ENCODE assay signal across 21 cellular contexts in the genomic region with DNA sequence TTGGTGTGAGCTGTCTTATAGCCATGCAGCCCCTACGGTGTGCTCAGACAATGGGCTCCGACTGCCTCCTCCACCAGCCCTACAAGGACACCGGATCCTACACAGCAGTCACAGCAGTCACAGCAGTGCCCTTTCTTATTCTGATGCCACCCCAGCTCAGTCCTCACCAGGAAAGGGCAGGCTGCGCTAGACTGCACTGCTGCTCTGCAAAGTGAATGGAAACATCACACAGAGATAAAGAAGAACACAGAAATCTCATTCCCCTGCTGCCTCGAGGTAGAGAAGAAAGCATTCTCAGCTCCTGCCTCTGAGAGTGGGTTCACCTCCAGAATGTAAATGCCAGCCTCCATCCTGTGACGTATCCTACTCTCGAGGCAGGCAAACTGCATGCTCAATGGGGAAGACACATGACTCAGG.
A peak's percentile ranks its signal among the peaks of the same experiment; 100 is the strongest.
DNase-seq lines count a peak whose midpoint lies in the region; ATAC-seq lines count a peak whose summit lies in the region.
"Had no signal": no experiment of that assay in that cellular context is flagged by ENCODE, and none has a peak within 500 bp of the region (broad histone marks: within the 10 kb centered on the region; RNA-seq: fewer than 3 reads in every experiment).

No MANE protein-coding gene starts in this region.

- no peaks in the 10 kb centered on the region for H3K4me1 Mint-ChIP-seq in activated naive CD4-positive, alpha-beta T cell treated with anti-CD3 and anti-CD28 coated beads, Interleukin-2, amount 10 ng/mL, durations not matched to agents 7 days and 5 days
- no peaks in the 10 kb centered on the region for H3K4me1 Mint-ChIP-seq in activated CD4-positive, alpha-beta T cell treated with anti-CD3 and anti-CD28 coated beads, Interleukin-2, amount 10 ng/mL, durations not matched to agents 7 days and 5 days
- H3K4me1 Mint-ChIP-seq: B cell; CD8-positive, alpha-beta memory T cell; stimulated activated naive B cell treated with anti-CD40 and anti-IgM and Interleukin-4, amounts not matched to agents 10 μg/mL and 1 μg/mL and 100 μg/mL, for 72 hours had no signal

- H3K36me3 ChIP-seq in iPS-20b (ENCODE audit: insufficient read depth, low read depth, low read length): no peaks in the 10 kb centered on the region

- peaks cover 15% of the 10 kb centered on the region for H3K4me1 ChIP-seq in iPS-20b (ENCODE audit: insufficient read depth, low read length)

- CTCF ChIA-PET in activated naive CD4-positive, alpha-beta T cell treated with anti-CD3 and anti-CD28 coated beads, Interleukin-2, amount 10 ng/mL, durations not matched to agents 7 days and 5 days (lab: Charles Lee): interaction anchor here (1.2 kb wide), 1 partner anchor 76 kb away, joined by 3 read pairs; no protein-coding TSS in a partner anchor
- CTCF ChIA-PET in activated CD4-positive, alpha-beta T cell treated with anti-CD3 and anti-CD28 coated beads, Interleukin-2, amount 10 ng/mL, durations not matched to agents 7 days and 5 days (lab: Charles Lee): no interaction called here

- H3K9me3 ChIP-seq in iPS-20b (ENCODE audit: insufficient read depth, low read depth, low read length): no peaks in the 10 kb centered on the region

- H3K27ac Mint-ChIP-seq in activated naive CD4-positive, alpha-beta T cell treated with anti-CD3 and anti-CD28 coated beads, Interleukin-2, amount 10 ng/mL, durations not matched to agents 7 days and 5 days: peak overlapping the region; percentile 31
- no peak overlapping the region for H3K27ac Mint-ChIP-seq in activated naive CD4-positive, alpha-beta T cell treated with anti-CD3 and anti-CD28 coated beads, Interleukin-2, amount 50 U/mL, for 72 hours
- no peak overlapping the region for H3K27ac Mint-ChIP-seq in activated CD4-positive, alpha-beta T cell treated with anti-CD3 and anti-CD28 coated beads, Interleukin-2, amount 10 ng/mL, durations not matched to agents 7 days and 5 days
- H3K27ac Mint-ChIP-seq: B cell; stimulated activated naive B cell treated with anti-CD40 and anti-IgM and Interleukin-4, amounts not matched to agents 10 μg/mL and 1 μg/mL and 100 μg/mL, for 72 hours had no signal

- H3K4me3 ChIP-seq in iPS-20b (ENCODE audit: low read length): 0 out of 2 replicates have a peak overlapping the region, but pooled peaks have one; percentile 40

- no peak overlapping the region for H3K4me3 Mint-ChIP-seq in activated naive CD4-positive, alpha-beta T cell treated with anti-CD3 and anti-CD28 coated beads, Interleukin-2, amount 10 ng/mL, durations not matched to agents 7 days and 5 days
- no peak overlapping the region for H3K4me3 Mint-ChIP-seq in activated CD4-positive, alpha-beta T cell treated with anti-CD3 and anti-CD28 coated beads, Interleukin-2, amount 10 ng/mL, durations not matched to agents 7 days and 5 days
- H3K4me3 Mint-ChIP-seq: B cell; CD8-positive, alpha-beta memory T cell; neural crest cell; stimulated activated naive B cell treated with anti-CD40 and anti-IgM and Interleukin-4, amounts not matched to agents 10 μg/mL and 1 μg/mL and 100 μg/mL, for 72 hours had no signal

- no peak overlapping the region for H3K27ac ChIP-seq in caudate nucleus (ENCODE audit: low read depth, low read length)
- peak overlapping the region; percentile 48 for H3K27ac ChIP-seq in iPS-20b (ENCODE audit: low read length)

- intact Hi-C loops in Right ventricle myocardium inferior (cut with DNase I) (no loop called here), left ventricle myocardium superior (cut with micrococcal nuclease) (no loop called here)

- no peaks in the 10 kb centered on the region for H3K9me3 Mint-ChIP-seq in activated naive CD4-positive, alpha-beta T cell treated with anti-CD3 and anti-CD28 coated beads, Interleukin-2, amount 10 ng/mL, durations not matched to agents 7 days and 5 days
- H3K9me3 Mint-ChIP-seq in activated naive CD4-positive, alpha-beta T cell treated with anti-CD3 and anti-CD28 coated beads, Interleukin-2, amount 50 U/mL, for 72 hours: no peaks in the 10 kb centered on the region
- H3K9me3 Mint-ChIP-seq in activated CD4-positive, alpha-beta T cell treated with anti-CD3 and anti-CD28 coated beads, Interleukin-2, amount 10 ng/mL, durations not matched to agents 7 days and 5 days: peaks cover 2% of the 10 kb centered on the region
- H3K9me3 Mint-ChIP-seq: CD8-positive, alpha-beta memory T cell; neural crest cell had no signal

- H3K9ac ChIP-seq in iPS-20b (ENCODE audit: low read depth, low read length): no peak overlapping the region

- H3K27me3 ChIP-seq in iPS-20b (ENCODE audit: insufficient read depth, low read length): no peaks in the 10 kb centered on the region

- peaks cover 8% of the 10 kb centered on the region for H3K27me3 Mint-ChIP-seq in activated naive CD4-positive, alpha-beta T cell treated with anti-CD3 and anti-CD28 coated beads, Interleukin-2, amount 10 ng/mL, durations not matched to agents 7 days and 5 days
- H3K27me3 Mint-ChIP-seq in activated CD4-positive, alpha-beta T cell treated with anti-CD3 and anti-CD28 coated beads, Interleukin-2, amount 10 ng/mL, durations not matched to agents 7 days and 5 days: peaks cover 12% of the 10 kb centered on the region

- no peaks in the 10 kb centered on the region for H3K36me3 Mint-ChIP-seq in activated naive CD4-positive, alpha-beta T cell treated with anti-CD3 and anti-CD28 coated beads, Interleukin-2, amount 10 ng/mL, durations not matched to agents 7 days and 5 days
- H3K36me3 Mint-ChIP-seq in activated naive CD4-positive, alpha-beta T cell treated with anti-CD3 and anti-CD28 coated beads, Interleukin-2, amount 50 U/mL, for 72 hours: no peaks in the 10 kb centered on the region
- no peaks in the 10 kb centered on the region for H3K36me3 Mint-ChIP-seq in activated CD4-positive, alpha-beta T cell treated with anti-CD3 and anti-CD28 coated beads, Interleukin-2, amount 10 ng/mL, durations not matched to agents 7 days and 5 days (ENCODE audit: low read depth)
- H3K36me3 Mint-ChIP-seq: CD8-positive, alpha-beta memory T cell; stimulated activated naive B cell treated with anti-CD40 and anti-IgM and Interleukin-4, amounts not matched to agents 10 μg/mL and 1 μg/mL and 100 μg/mL, for 72 hours had no signal

- ATAC-seq in activated naive CD4-positive, alpha-beta T cell treated with anti-CD3 and anti-CD28 coated beads, Interleukin-2, amount 50 U/mL, for 72 hours: no peak
- ATAC-seq in Right ventricle myocardium inferior (no peak), left ventricle myocardium superior (no peak)
- ATAC-seq: left cardiac atrium; stimulated activated naive B cell treated with anti-CD40 and anti-IgM and Interleukin-4, amounts not matched to agents 10 μg/mL and 1 μg/mL and 100 μg/mL, for 72 hours had no signal

- POLR2A ChIA-PET in activated CD4-positive, alpha-beta T cell treated with anti-CD3 and anti-CD28 coated beads, Interleukin-2, amount 10 ng/mL, durations not matched to agents 7 days and 5 days (lab: Charles Lee): no interaction called here

- DNase-seq in activated naive CD4-positive, alpha-beta T cell treated with anti-CD3 and anti-CD28 coated beads, Interleukin-2, amount 10 ng/mL, durations not matched to agents 7 days and 5 days: no peak
- DNase-seq in activated naive CD4-positive, alpha-beta T cell treated with anti-CD3 and anti-CD28 coated beads, Interleukin-2, amount 50 U/mL, for 72 hours (ENCODE audit: low spot score in 2 of 2): no peak
- DNase-seq in caudate nucleus (lab: John Stamatoyannopoulos, UW): peak in 34 of 61 donors; percentile 6 to 86 (median 38)
- no peak for DNase-seq in activated CD4-positive, alpha-beta T cell treated with anti-CD3 and anti-CD28 coated beads, Interleukin-2, amount 10 ng/mL, durations not matched to agents 7 days and 5 days
- DNase-seq in Right ventricle myocardium inferior (ENCODE audit: missing footprints): no peak
- no peak for DNase-seq in left ventricle myocardium superior
- no peak for DNase-seq in GM19238 (ENCODE audit: insufficient read length, low spot score)
- DNase-seq: activated CD4-positive, alpha-beta T cell treated with anti-CD3 and anti-CD28 coated beads for 4 hours; activated effector memory CD4-positive, alpha-beta T cell treated with anti-CD3 and anti-CD28 coated beads, Interleukin-2, amount 50 U/mL, for 16 hours; activated T-cell treated with anti-CD3 and anti-CD28 coated beads, Interleukin-2, amount 50 U/mL, for 1 hour; CD8-positive, alpha-beta memory T cell; KBM-7; left cardiac atrium; mammary epithelial cell; NCI-H1105; NCI-H2081 treated with DMSO at 0.1 percent for 48 hours; NCI-H774; stimulated activated naive B cell treated with anti-CD40 and anti-IgM and Interleukin-4, amounts not matched to agents 10 μg/mL and 1 μg/mL and 100 μg/mL, for 72 hours had no signal

Comparison
In these comparisons a context has a peak if more than half of its experiments do, and no peak if none do; other contexts are left out.
1. DNase-seq: peak in caudate nucleus (34 of 61); none in activated naive CD4-positive, alpha-beta T cell treated with anti-CD3 and anti-CD28 coated beads, Interleukin-2, amount 10 ng/mL, durations not matched to agents 7 days and 5 days (single experiment), activated naive CD4-positive, alpha-beta T cell treated with anti-CD3 and anti-CD28 coated beads, Interleukin-2, amount 50 U/mL, for 72 hours (0 of 2), activated CD4-positive, alpha-beta T cell treated with anti-CD3 and anti-CD28 coated beads, Interleukin-2, amount 10 ng/mL, durations not matched to agents 7 days and 5 days (single experiment), Right ventricle myocardium inferior (single experiment), left ventricle myocardium superior (single experiment) and GM19238 (single experiment).